ENCODE assay signal across 2 cellular contexts in genomic region chr19:50387868-50388245, GRCh38.
TF ChIP-seq lines count a peak whose summit lies in the region.

No MANE protein-coding gene starts in this region.

TF ChIP-seq in GM23338, 12 proteins besides CTCF, POLR2A, EP300 and RAD21:
- no peak for TF ChIP-seq EZH2phosphoT487 (IDR thresholded peaks at IDR 0.05; ENCODE audit: unreplicated experiment)

TF ChIP-seq in K562, 482 proteins besides CTCF, POLR2A, EP300 and RAD21:
- 0 out of 2 replicates have a peak, but pooled peaks have one; percentile 29 for TF ChIP-seq SUPT5H (IDR thresholded peaks at IDR 0.05)
- no peak for TF ChIP-seq ZC3H11A (IDR thresholded peaks at IDR 0.05; ENCODE audit: low read depth, low read length)
- TF ChIP-seq ZBTB33 (CRISPR knock-in tag; IDR thresholded peaks at IDR 0.05) = 0 out of 2 replicates have a peak, but pooled peaks have one; percentile 23
- TF ChIP-seq POLR2B (IDR thresholded peaks at IDR 0.05; ENCODE audit: low read depth, partially characterized antibody) = peak; percentile 19
